Comparison of ENCODE assay signal across 1 cellular context in the genomic region with DNA sequence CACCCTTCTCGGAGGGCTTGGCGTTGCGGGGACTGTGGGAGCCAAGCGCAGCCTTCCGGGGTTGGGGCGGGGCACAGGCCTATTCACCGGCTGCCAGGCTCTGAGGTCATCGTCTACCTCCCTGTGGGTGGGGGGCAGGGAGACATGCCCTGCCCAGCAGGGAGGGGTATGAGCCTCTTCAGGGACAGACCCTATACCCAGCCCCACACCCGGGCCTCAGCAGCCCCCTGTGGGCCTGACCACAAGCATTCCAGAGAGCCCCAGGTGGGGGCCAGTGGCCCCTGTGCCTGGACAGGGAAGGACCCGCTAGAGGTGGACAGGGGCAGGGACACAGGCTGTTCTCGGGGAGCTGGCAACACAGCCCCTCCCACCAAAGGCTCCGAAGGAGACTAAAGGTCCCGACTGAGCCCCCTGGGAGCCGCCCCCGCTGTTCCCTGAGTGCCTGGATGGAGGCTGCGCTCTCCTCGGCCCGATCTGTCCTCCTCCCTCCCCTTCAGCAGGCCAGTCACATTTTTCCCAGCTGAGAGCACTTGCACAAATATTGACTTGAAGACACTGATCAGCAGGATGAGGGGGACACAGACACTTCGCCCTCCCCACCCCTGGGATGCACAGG.
TF ChIP-seq lines count a peak whose summit lies in the region.

No MANE protein-coding gene starts in this region.

TF ChIP-seq in HEK293, 187 proteins besides CTCF, POLR2A, EP300 and RAD21 (continued from another document and continues in another):
- TF ChIP-seq, protein P1, sequence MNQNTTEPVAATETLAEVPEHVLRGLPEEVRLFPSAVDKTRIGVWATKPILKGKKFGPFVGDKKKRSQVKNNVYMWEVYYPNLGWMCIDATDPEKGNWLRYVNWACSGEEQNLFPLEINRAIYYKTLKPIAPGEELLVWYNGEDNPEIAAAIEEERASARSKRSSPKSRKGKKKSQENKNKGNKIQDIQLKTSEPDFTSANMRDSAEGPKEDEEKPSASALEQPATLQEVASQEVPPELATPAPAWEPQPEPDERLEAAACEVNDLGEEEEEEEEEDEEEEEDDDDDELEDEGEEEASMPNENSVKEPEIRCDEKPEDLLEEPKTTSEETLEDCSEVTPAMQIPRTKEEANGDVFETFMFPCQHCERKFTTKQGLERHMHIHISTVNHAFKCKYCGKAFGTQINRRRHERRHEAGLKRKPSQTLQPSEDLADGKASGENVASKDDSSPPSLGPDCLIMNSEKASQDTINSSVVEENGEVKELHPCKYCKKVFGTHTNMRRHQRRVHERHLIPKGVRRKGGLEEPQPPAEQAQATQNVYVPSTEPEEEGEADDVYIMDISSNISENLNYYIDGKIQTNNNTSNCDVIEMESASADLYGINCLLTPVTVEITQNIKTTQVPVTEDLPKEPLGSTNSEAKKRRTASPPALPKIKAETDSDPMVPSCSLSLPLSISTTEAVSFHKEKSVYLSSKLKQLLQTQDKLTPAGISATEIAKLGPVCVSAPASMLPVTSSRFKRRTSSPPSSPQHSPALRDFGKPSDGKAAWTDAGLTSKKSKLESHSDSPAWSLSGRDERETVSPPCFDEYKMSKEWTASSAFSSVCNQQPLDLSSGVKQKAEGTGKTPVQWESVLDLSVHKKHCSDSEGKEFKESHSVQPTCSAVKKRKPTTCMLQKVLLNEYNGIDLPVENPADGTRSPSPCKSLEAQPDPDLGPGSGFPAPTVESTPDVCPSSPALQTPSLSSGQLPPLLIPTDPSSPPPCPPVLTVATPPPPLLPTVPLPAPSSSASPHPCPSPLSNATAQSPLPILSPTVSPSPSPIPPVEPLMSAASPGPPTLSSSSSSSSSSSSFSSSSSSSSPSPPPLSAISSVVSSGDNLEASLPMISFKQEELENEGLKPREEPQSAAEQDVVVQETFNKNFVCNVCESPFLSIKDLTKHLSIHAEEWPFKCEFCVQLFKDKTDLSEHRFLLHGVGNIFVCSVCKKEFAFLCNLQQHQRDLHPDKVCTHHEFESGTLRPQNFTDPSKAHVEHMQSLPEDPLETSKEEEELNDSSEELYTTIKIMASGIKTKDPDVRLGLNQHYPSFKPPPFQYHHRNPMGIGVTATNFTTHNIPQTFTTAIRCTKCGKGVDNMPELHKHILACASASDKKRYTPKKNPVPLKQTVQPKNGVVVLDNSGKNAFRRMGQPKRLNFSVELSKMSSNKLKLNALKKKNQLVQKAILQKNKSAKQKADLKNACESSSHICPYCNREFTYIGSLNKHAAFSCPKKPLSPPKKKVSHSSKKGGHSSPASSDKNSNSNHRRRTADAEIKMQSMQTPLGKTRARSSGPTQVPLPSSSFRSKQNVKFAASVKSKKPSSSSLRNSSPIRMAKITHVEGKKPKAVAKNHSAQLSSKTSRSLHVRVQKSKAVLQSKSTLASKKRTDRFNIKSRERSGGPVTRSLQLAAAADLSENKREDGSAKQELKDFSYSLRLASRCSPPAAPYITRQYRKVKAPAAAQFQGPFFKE (tag by site-specific recombination; IDR thresholded peaks at IDR 0.05; ENCODE audit: borderline replicate concordance): no peak
- TF ChIP-seq, protein P2, sequence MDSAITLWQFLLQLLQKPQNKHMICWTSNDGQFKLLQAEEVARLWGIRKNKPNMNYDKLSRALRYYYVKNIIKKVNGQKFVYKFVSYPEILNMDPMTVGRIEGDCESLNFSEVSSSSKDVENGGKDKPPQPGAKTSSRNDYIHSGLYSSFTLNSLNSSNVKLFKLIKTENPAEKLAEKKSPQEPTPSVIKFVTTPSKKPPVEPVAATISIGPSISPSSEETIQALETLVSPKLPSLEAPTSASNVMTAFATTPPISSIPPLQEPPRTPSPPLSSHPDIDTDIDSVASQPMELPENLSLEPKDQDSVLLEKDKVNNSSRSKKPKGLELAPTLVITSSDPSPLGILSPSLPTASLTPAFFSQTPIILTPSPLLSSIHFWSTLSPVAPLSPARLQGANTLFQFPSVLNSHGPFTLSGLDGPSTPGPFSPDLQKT (IDR thresholded peaks at IDR 0.05; ENCODE audit: borderline replicate concordance, low read depth, low read length): no peak
- TF ChIP-seq ZIC2 (tag by site-specific recombination; IDR thresholded peaks at IDR 0.05): peak; percentile 93
- TF ChIP-seq ZNF426 (tag by site-specific recombination; IDR thresholded peaks at IDR 0.05): no peak
- TF ChIP-seq ZNF37A (tag by site-specific recombination; IDR thresholded peaks at IDR 0.05): no peak
- TF ChIP-seq ZNF362 (tag by site-specific recombination; IDR thresholded peaks at IDR 0.05): no peak
- peak; percentile 74 for TF ChIP-seq ZNF341 (tag by site-specific recombination; IDR thresholded peaks at IDR 0.05; ENCODE audit: low read depth)
- TF ChIP-seq, protein P3, sequence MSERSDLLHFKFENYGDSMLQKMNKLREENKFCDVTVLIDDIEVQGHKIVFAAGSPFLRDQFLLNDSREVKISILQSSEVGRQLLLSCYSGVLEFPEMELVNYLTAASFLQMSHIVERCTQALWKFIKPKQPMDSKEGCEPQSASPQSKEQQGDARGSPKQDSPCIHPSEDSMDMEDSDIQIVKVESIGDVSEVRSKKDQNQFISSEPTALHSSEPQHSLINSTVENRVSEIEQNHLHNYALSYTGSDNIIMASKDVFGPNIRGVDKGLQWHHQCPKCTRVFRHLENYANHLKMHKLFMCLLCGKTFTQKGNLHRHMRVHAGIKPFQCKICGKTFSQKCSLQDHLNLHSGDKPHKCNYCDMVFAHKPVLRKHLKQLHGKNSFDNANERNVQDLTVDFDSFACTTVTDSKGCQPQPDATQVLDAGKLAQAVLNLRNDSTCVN (tag by site-specific recombination; optimal IDR thresholded peaks at IDR 0.05): no peak
- TF ChIP-seq ZNF214 (tag by site-specific recombination; IDR thresholded peaks at IDR 0.05; ENCODE audit: borderline replicate concordance): no peak
- TF ChIP-seq PRDM10 (tag by site-specific recombination; IDR thresholded peaks at IDR 0.05): no peak
- TF ChIP-seq GLIS2 (tag by site-specific recombination; IDR thresholded peaks at IDR 0.05): peak; percentile 61
- TF ChIP-seq ZFP69B (tag by site-specific recombination; IDR thresholded peaks at IDR 0.05): no peak
- no peak for TF ChIP-seq GLI4 (tag by site-specific recombination; IDR thresholded peaks at IDR 0.05)
- TF ChIP-seq, protein P4, sequence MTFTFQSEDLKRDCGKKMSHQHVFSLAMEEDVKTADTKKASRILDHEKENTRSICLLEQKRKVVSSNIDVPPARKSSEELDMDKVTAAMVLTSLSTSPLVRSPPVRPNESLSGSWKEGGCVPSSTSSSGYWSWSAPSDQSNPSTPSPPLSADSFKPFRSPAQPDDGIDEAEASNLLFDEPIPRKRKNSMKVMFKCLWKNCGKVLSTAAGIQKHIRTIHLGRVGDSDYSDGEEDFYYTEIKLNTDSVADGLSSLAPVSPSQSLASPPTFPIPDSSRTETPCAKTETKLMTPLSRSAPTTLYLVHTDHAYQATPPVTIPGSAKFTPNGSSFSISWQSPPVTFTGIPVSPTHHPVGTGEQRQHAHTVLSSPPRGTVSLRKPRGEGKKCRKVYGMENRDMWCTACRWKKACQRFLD (tag by site-specific recombination; IDR thresholded peaks at IDR 0.05): no peak
- TF ChIP-seq ZNF221 (tag by site-specific recombination; IDR thresholded peaks at IDR 0.05; ENCODE audit: borderline replicate concordance): no peak
- no peak for TF ChIP-seq ZNF596 (tag by site-specific recombination; IDR thresholded peaks at IDR 0.05)
- TF ChIP-seq ZNF140 (tag by site-specific recombination; IDR thresholded peaks at IDR 0.05): no peak
- peak; percentile 76 for TF ChIP-seq KLF1 (tag by site-specific recombination; IDR thresholded peaks at IDR 0.05)
- TF ChIP-seq ZNF223 (tag by site-specific recombination; IDR thresholded peaks at IDR 0.05): no peak
- TF ChIP-seq, protein P5, sequence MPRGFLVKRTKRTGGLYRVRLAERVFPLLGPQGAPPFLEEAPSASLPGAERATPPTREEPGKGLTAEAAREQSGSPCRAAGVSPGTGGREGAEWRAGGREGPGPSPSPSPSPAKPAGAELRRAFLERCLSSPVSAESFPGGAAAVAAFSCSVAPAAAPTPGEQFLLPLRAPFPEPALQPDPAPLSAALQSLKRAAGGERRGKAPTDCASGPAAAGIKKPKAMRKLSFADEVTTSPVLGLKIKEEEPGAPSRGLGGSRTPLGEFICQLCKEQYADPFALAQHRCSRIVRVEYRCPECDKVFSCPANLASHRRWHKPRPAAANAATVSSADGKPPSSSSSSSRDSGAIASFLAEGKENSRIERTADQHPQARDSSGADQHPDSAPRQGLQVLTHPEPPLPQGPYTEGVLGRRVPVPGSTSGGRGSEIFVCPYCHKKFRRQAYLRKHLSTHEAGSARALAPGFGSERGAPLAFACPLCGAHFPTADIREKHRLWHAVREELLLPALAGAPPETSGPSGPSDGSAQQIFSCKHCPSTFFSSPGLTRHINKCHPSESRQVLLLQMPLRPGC (tag by site-specific recombination; IDR thresholded peaks at IDR 0.05): peak; percentile 28; the same call in 1 of the 2 replicates
- TF ChIP-seq ZNF280D (tag by site-specific recombination; IDR thresholded peaks at IDR 0.05): no peak
- TF ChIP-seq ZBTB1 (tag by site-specific recombination; IDR thresholded peaks at IDR 0.05): no peak
- TF ChIP-seq ZNF561 (tag by site-specific recombination; IDR thresholded peaks at IDR 0.05; ENCODE audit: borderline replicate concordance): no peak
- TF ChIP-seq ZBTB7A (tag by site-specific recombination; IDR thresholded peaks at IDR 0.05; ENCODE audit: low read depth): no peak
- TF ChIP-seq ZBTB21 (tag by site-specific recombination; IDR thresholded peaks at IDR 0.05): 0 out of 2 replicates have a peak, but pooled peaks have one; percentile 14
- TF ChIP-seq ZNF585B (tag by site-specific recombination; IDR thresholded peaks at IDR 0.05): no peak
- TF ChIP-seq, protein P6, sequence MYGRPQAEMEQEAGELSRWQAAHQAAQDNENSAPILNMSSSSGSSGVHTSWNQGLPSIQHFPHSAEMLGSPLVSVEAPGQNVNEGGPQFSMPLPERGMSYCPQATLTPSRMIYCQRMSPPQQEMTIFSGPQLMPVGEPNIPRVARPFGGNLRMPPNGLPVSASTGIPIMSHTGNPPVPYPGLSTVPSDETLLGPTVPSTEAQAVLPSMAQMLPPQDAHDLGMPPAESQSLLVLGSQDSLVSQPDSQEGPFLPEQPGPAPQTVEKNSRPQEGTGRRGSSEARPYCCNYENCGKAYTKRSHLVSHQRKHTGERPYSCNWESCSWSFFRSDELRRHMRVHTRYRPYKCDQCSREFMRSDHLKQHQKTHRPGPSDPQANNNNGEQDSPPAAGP (tag by site-specific recombination; IDR thresholded peaks at IDR 0.05): peak; percentile 89
- TF ChIP-seq ZNF777 (tag by site-specific recombination; IDR thresholded peaks at IDR 0.05; ENCODE audit: borderline replicate concordance): no peak
- TF ChIP-seq ZNF555 (tag by site-specific recombination; conservative IDR thresholded peaks at IDR 0.05): no peak
